ENCODE assay signal across 12 cellular contexts in genomic region chr10:70334526-70335245, GRCh38. TPM values are rescaled to one million over a fixed set of nuclear protein-coding genes. Genes with fewer than 3 reads are reported as not detected.
"Had no signal": no experiment of that assay in that cellular context is flagged by ENCODE, and none has a peak within 500 bp of the region (broad histone marks: within the 10 kb centered on the region; RNA-seq: fewer than 3 reads in every experiment).

No MANE protein-coding gene starts in this region.

- DNase-seq: activated CD4-positive, alpha-beta T cell treated with anti-CD3 and anti-CD28 coated beads for 1 hour; activated CD4-positive, alpha-beta T cell treated with anti-CD3 and anti-CD28 coated beads, Interleukin-2, amount 50 U/mL, for 48 hours; activated CD8-positive, alpha-beta memory T cell treated with anti-CD3 and anti-CD28 coated beads, Interleukin-2, amount 10 ng/mL, durations not matched to agents 7 days and 5 days; activated effector memory CD4-positive, alpha-beta T cell treated with anti-CD3 and anti-CD28 coated beads, Interleukin-2, amount 50 U/mL, for 16 hours; activated T-cell treated with anti-CD3 and anti-CD28 coated beads, Interleukin-2, amount 50 U/mL, for 4 hours; head of caudate nucleus; stimulated activated CD4-positive, alpha-beta T cell treated with anti-CD3 and anti-CD28 coated beads, Interleukin-4, amount 100 ng/mL, for 4 hours; T-helper 9 cell; uterus had no signal

- H3K27me3 ChIP-seq: uterus had no signal

- H3K27ac ChIP-seq: uterus had no signal

- H3K9me3 ChIP-seq: uterus had no signal

- H3K4me3 ChIP-seq: uterus had no signal

- FAIRE-seq: endometrium had no signal

- H3K36me3 ChIP-seq: uterus had no signal

RNA-seq across cellular contexts. Expression of gene NPFFR1, which starts 50.9 kb away (rescaled TPM):
- total RNA-seq: activated CD8-positive, alpha-beta memory T cell treated with anti-CD3 and anti-CD28 coated beads, Interleukin-2, amount 10 ng/mL, durations not matched to agents 7 days and 5 days; activated naive CD4-positive, alpha-beta T cell treated with anti-CD3 and anti-CD28 coated beads, Interleukin-2, amount 50 U/mL, for 72 hours; activated T-cell treated with anti-CD3 and anti-CD28 coated beads, Interleukin-2, amount 50 U/mL, for 4 hours; left lobe of liver had no signal
